ENCODE assay signal across 8 cellular contexts in the genomic region with DNA sequence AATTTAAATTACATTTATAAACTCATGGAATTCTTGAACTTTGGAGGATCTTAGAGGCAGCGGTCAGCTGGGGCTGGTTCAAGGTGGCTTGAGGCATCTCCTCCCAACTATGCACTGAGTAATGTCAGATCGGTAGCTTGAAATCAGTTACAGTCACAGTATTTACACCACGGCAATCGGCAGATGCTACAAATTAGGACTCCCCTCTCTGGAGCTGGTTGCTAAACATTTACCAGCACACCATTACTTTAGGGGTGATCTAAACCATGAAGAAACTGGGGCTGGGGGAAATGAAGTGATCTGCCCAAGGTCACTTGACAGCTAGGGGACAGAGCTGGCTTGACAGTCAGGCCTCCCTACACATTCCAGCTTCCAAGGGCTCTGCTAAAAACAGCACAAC.
"Had no signal": no experiment of that assay in that cellular context is flagged by ENCODE, and none has a peak within 500 bp of the region (broad histone marks: within the 10 kb centered on the region; RNA-seq: fewer than 3 reads in every experiment).

No MANE protein-coding gene starts in this region.

- DNase-seq: H7, IMR-90, KG1 had no signal

- H3K27ac ChIP-seq: HL-60 had no signal

- H3K4me2 ChIP-seq: GM23338 had no signal

- H3K4me3 ChIP-seq: GM23338, HAP-1, K562 had no signal

- FAIRE-seq: K562 had no signal

- H3K36me3 ChIP-seq: HAP-1 had no signal

- H3K4me1 ChIP-seq: HAP-1 had no signal

- H2AFZ ChIP-seq: GM23338 had no signal

- ATAC-seq: GM23338, HCT116, K562 had no signal
